In genomic region chr1:26998319-26999300, GRCh38 we compare ENCODE assay signal across 8 cellular contexts. TPM values are rescaled to one million over a fixed set of nuclear protein-coding genes. Genes with fewer than 3 reads are reported as not detected.
DNase-seq lines count a peak whose midpoint lies in the region; ATAC-seq, FAIRE-seq and TF ChIP-seq lines count a peak whose summit lies in the region.

No MANE protein-coding gene starts in this region.

- no peaks in the 10 kb centered on the region for H3K36me3 ChIP-seq in heart right ventricle
- no peaks in the 10 kb centered on the region for H3K36me3 ChIP-seq in bronchial epithelial cell (ENCODE audit: control insufficient read depth, insufficient read depth, low read length)
- peaks cover 2% of the 10 kb centered on the region for H3K36me3 ChIP-seq in mesodermal cell (ENCODE audit: control insufficient read depth, insufficient read depth, low read length)

- H3K27me3 ChIP-seq in heart right ventricle (peaks cover 0 to 37% (median 24%) of the 10 kb centered on the region in 7 donors), bronchial epithelial cell (ENCODE audit: control insufficient read depth, insufficient read depth, low read length) (no peaks in the 10 kb centered on the region)

- no peak overlapping the region for H3K4me3 ChIP-seq in heart right ventricle
- H3K4me3 ChIP-seq in bronchial epithelial cell (ENCODE audit: low read depth, low read length), result no peak overlapping the region
- no peak overlapping the region for H3K4me3 ChIP-seq in mesodermal cell (ENCODE audit: extremely low read depth, insufficient read depth, low read length, poor library complexity, severe bottlenecking)

- H3K4me1 ChIP-seq in heart right ventricle (peaks cover 32 to 69% (median 59%) of the 10 kb centered on the region in 9 donors), mesodermal cell (ENCODE audit: control insufficient read depth, insufficient read depth, low read length, poor library complexity, severe bottlenecking) (peaks cover 51% of the 10 kb centered on the region)

- FAIRE-seq in bronchial epithelial cell (lab: Jason Lieb, UNC), result no peak

- WGBS in heart right ventricle, 2 donors, result 88 to 90% methylated on average over 11 of the region's 11 CpGs
- 74 to 87% methylated on average over 6 to 7 of the region's 11 CpGs for WGBS in mesodermal cell (ENCODE audit: insufficient coverage in 2 of 2), 2 experiments

- TF ChIP-seq CTCF in heart right ventricle (IDR thresholded peaks at IDR 0.05), result no peak
- TF ChIP-seq CTCF in bronchial epithelial cell (IDR thresholded peaks at IDR 0.05; ENCODE audit: insufficient read depth, low read length, severe bottlenecking), result no peak

- DNase-seq in heart right ventricle (no peak), cardiac septum (ENCODE audit: low spot score) (no peak), bronchial epithelial cell (ENCODE audit: low read depth) (peak; percentile 86), NCI-H2107 treated with DMSO at 0.1 percent for 48 hours (lab: John Stamatoyannopoulos, UW; ENCODE audit: unreplicated experiment) (no peak)
- no peak for DNase-seq in effector memory CD8-positive, alpha-beta T cell

- no peaks in the 10 kb centered on the region for H3K9me3 Mint-ChIP-seq in effector memory CD8-positive, alpha-beta T cell

- intact Hi-C loops in heart right ventricle (cut with DNase I), result loop anchor here in 8 of 10 donors (2.0 to 10.0 kb wide), 6 partner anchors 44 to 99 kb away; partner anchors contain the start of gene NUDC (in 1 of the 8)
- intact Hi-C loops in cardiac septum (cut with DNase I), result loop anchor here (2.0 to 5.0 kb wide), 2 partner anchors 34 to 46 kb away; no protein-coding TSS in a partner anchor

- H3K4me3 Mint-ChIP-seq in effector memory CD8-positive, alpha-beta T cell, result peak overlapping the region in 1 of 2 donors; percentile 82

- H3K27me3 Mint-ChIP-seq in effector memory CD8-positive, alpha-beta T cell, result peaks cover 21 to 38% of the 10 kb centered on the region in 2 donors

- H3K4me1 Mint-ChIP-seq in effector memory CD8-positive, alpha-beta T cell (ENCODE audit: low read depth in 2 of 2), result peaks cover 6 to 7% of the 10 kb centered on the region in 2 donors

- H3K9me3 ChIP-seq in heart right ventricle, result no peaks in the 10 kb centered on the region
- no peaks in the 10 kb centered on the region for H3K9me3 ChIP-seq in mesodermal cell (ENCODE audit: control insufficient read depth, low read length)

- H3K27ac Mint-ChIP-seq in effector memory CD8-positive, alpha-beta T cell, result no peak overlapping the region

- H3K36me3 Mint-ChIP-seq in effector memory CD8-positive, alpha-beta T cell (ENCODE audit: insufficient read depth), result no peaks in the 10 kb centered on the region

- ATAC-seq in heart right ventricle (no peak), HG03095 (IDR thresholded peaks at IDR 0.05; ENCODE audit: unreplicated experiment) (no peak), GM21717 (IDR thresholded peaks at IDR 0.05; ENCODE audit: unreplicated experiment) (no peak)
- ATAC-seq in effector memory CD8-positive, alpha-beta T cell (replicated peaks), result no peak

- peak overlapping the region; percentile 58 to 86 (median 76) for H3K27ac ChIP-seq in heart right ventricle
- peak overlapping the region; percentile 96 for H3K27ac ChIP-seq in mesodermal cell (ENCODE audit: low read depth, low read length, severe bottlenecking)

RNA-seq across cellular contexts. Expression of gene TRNP1, which starts 5.1 kb away (rescaled TPM):
- total RNA-seq in heart right ventricle (10 to 100 TPM; 11.9 to 32.5 (median 22.3) TPM), cardiac septum (42.2 TPM), bronchial epithelial cell (11.1 and 15.3 TPM in 2 replicates)
- polyA plus RNA-seq in heart right ventricle, result 10 to 100 TPM; 17.7 to 48.6 TPM
- 11.3 TPM for polyA plus RNA-seq in mesodermal cell (2013, experiment 1 of 2)
- polyA plus RNA-seq in mesodermal cell (2013, experiment 2 of 2), result 9.1 TPM

RNA-seq across cellular contexts. Expression of gene TENT5B, which starts 14.0 kb away (rescaled TPM):
- total RNA-seq in heart right ventricle, result 10 to 100 TPM; 10.9 to 49.3 (median 23.9) TPM
- 10 to 100 TPM; 17.7 to 64.7 TPM for polyA plus RNA-seq in heart right ventricle
- 7.6 TPM for total RNA-seq in cardiac septum
- total RNA-seq in bronchial epithelial cell, result 21.1 and 73.0 TPM in 2 replicates
- 8.0 TPM for polyA plus RNA-seq in mesodermal cell (2013, experiment 1 of 2)
- 7.1 TPM for polyA plus RNA-seq in mesodermal cell (2013, experiment 2 of 2)

RNA-seq across cellular contexts. Expression of gene KDF1, which starts 38.3 kb away (rescaled TPM):
- under 1 TPM in 4 of 10 donors, not detected in 6; 0.21 to 0.26 (median 0.24) TPM for total RNA-seq in heart right ventricle
- polyA plus RNA-seq in heart right ventricle, result under 1 TPM in 1 of 2 donors, not detected in 1; 0.15 TPM
- not detected for total RNA-seq in cardiac septum
- total RNA-seq in bronchial epithelial cell, result 13.2 and 14.7 TPM in 2 replicates
- polyA plus RNA-seq in mesodermal cell (2013, experiment 1 of 2), result not detected
- not detected for polyA plus RNA-seq in mesodermal cell (2013, experiment 2 of 2)

Comparison
In these comparisons a context has a peak if more than half of its experiments do, and no peak if none do; other contexts are left out.
1. RNA of gene KDF1, which starts 38.3 kb away (total RNA-seq): 13.2 to 14.7 TPM in bronchial epithelial cell; 0.21 to 0.26 TPM in heart right ventricle and not detected in cardiac septum (single experiment); every median in the first group is over 10 times any median in the second.